In genomic region chr11:34366522-34366921, GRCh38 we compare ENCODE assay signal across 10 cellular contexts. TPM values are rescaled to one million over a fixed set of nuclear protein-coding genes. Genes with fewer than 3 reads are reported as not detected.
A peak's percentile ranks its signal among the peaks of the same experiment; 100 is the strongest.
DNase-seq lines count a peak whose midpoint lies in the region; ATAC-seq and TF ChIP-seq lines count a peak whose summit lies in the region.
"Had no signal": no experiment of that assay in that cellular context is flagged by ENCODE, and none has a peak within 500 bp of the region (broad histone marks: within the 10 kb centered on the region; RNA-seq: fewer than 3 reads in every experiment).

No MANE protein-coding gene starts in this region.

- DNase-seq in NCI-H526 treated with DMSO at 0.1 percent for 48 hours (lab: John Stamatoyannopoulos, UW) (peak; percentile 50), esophagus squamous epithelium (lab: John Stamatoyannopoulos, UW) (no peak), suprapubic skin (ENCODE audit: low spot score in 2 of 2) (no peak)
- DNase-seq in stimulated activated CD8-positive, alpha-beta memory T cell treated with anti-CD3 and anti-CD28 coated beads, Interleukin-4, amount 100 ng/mL, for 48 hours = no peak
- DNase-seq: activated naive CD8-positive, alpha-beta T cell treated with anti-CD3 and anti-CD28 coated beads, Interleukin-2, amount 50 U/mL, for 24 hours had no signal

- no peaks in the 10 kb centered on the region for H3K36me3 ChIP-seq in DOHH2 (ENCODE audit: control insufficient read depth, low read length)
- H3K36me3 ChIP-seq in esophagus squamous epithelium = no peaks in the 10 kb centered on the region
- H3K36me3 ChIP-seq in suprapubic skin = no peaks in the 10 kb centered on the region
- H3K36me3 ChIP-seq: SJSA1 had no signal

- H3K9me3 ChIP-seq in DOHH2 (ENCODE audit: control insufficient read depth, insufficient read depth, low read length) (no peaks in the 10 kb centered on the region), esophagus squamous epithelium (no peaks in the 10 kb centered on the region), suprapubic skin (no peaks in the 10 kb centered on the region)
- H3K9me3 ChIP-seq: SJSA1 had no signal

- H3K27ac ChIP-seq in 22Rv1 (no peak overlapping the region), DOHH2 (ENCODE audit: low read depth, low read length) (no peak overlapping the region), esophagus squamous epithelium (no peak overlapping the region), suprapubic skin (no peak overlapping the region)
- H3K27ac ChIP-seq: SJSA1 had no signal

- TF ChIP-seq POLR2A in esophagus squamous epithelium (IDR thresholded peaks at IDR 0.05) = no peak
- no peak for TF ChIP-seq POLR2A in suprapubic skin (IDR thresholded peaks at IDR 0.05)

- intact Hi-C loops in esophagus squamous epithelium (cut with DNase I) = no loop called here

- TF ChIP-seq CTCF in 22Rv1 (IDR thresholded peaks at IDR 0.05) (peak; percentile 78), DOHH2 (IDR thresholded peaks at IDR 0.05; ENCODE audit: low read depth, low read length, poor library complexity, severe bottlenecking) (peak; percentile 37), esophagus squamous epithelium (IDR thresholded peaks at IDR 0.05) (peak in 5 of 6 experiments; percentile 26 to 58 (median 30)), suprapubic skin (IDR thresholded peaks at IDR 0.05) (no peak)

- H3K9me2 ChIP-seq in DOHH2 (replicated peaks; ENCODE audit: control insufficient read depth, low read length) = no peaks in the 10 kb centered on the region

- H4K20me1 ChIP-seq in DOHH2 (ENCODE audit: control insufficient read depth, insufficient read depth, low read depth, low read length) = no peaks in the 10 kb centered on the region

- no peak overlapping the region for H3K4me2 ChIP-seq in DOHH2 (ENCODE audit: low read length)

- H3F3A ChIP-seq in DOHH2 (ENCODE audit: control insufficient read depth, insufficient read depth) = no peaks in the 10 kb centered on the region

- TF ChIP-seq EP300 in suprapubic skin (IDR thresholded peaks at IDR 0.05) = no peak

- H3K27me3 ChIP-seq in DOHH2 (ENCODE audit: control insufficient read depth, low read length) = peaks cover 4% of the 10 kb centered on the region; the same call in 1 of the 2 replicates
- peaks cover 0 to 38% (median 1%) of the 10 kb centered on the region in 4 donors for H3K27me3 ChIP-seq in esophagus squamous epithelium
- no peaks in the 10 kb centered on the region for H3K27me3 ChIP-seq in suprapubic skin
- H3K27me3 ChIP-seq: SJSA1 had no signal

- H3K4me1 ChIP-seq in DOHH2 (ENCODE audit: control insufficient read depth, low read length) = no peaks in the 10 kb centered on the region
- H3K4me1 ChIP-seq in esophagus squamous epithelium = peaks cover 0 to 4% (median 0%) of the 10 kb centered on the region in 3 donors
- peaks cover 6% of the 10 kb centered on the region for H3K4me1 ChIP-seq in suprapubic skin

- H3K4me3 ChIP-seq in DOHH2 (ENCODE audit: low read length) = no peak overlapping the region
- H3K4me3 ChIP-seq in esophagus squamous epithelium = no peak overlapping the region
- no peak overlapping the region for H3K4me3 ChIP-seq in suprapubic skin
- H3K4me3 ChIP-seq: SJSA1 had no signal

- WGBS in esophagus squamous epithelium, 2 donors = 46 to 48% methylated on average over 2 of the region's 2 CpGs
- 45% methylated on average over 2 of the region's 2 CpGs for WGBS in suprapubic skin

- no peak for ATAC-seq in GM18870 (IDR thresholded peaks at IDR 0.05; ENCODE audit: unreplicated experiment)
- ATAC-seq in HG03432 (IDR thresholded peaks at IDR 0.05; ENCODE audit: unreplicated experiment) = no peak
- ATAC-seq: activated naive CD8-positive, alpha-beta T cell treated with anti-CD3 and anti-CD28 coated beads, Interleukin-2, amount 50 U/mL, for 24 hours had no signal

- no peaks in the 10 kb centered on the region for H3K79me2 ChIP-seq in DOHH2 (ENCODE audit: control insufficient read depth, low read length)

RNA-seq across cellular contexts. Expression of gene ABTB2, which starts 8.7 kb away (rescaled TPM):
- 1 to 10 TPM in 3 of 4 donors, under 1 TPM in 1; 0.79 to 4.1 (median 3.7) TPM for total RNA-seq in esophagus squamous epithelium
- 10 to 100 TPM in 3 of 4 donors, 1 to 10 TPM in 1; 5.4 to 15.6 (median 12.8) TPM for total RNA-seq in suprapubic skin

Comparison
In these comparisons a context has a peak if more than half of its experiments do, and no peak if none do; other contexts are left out.
1. CTCF ChIP-seq: peak in 22Rv1 (single experiment), DOHH2 (single experiment) and esophagus squamous epithelium (5 of 6); none in suprapubic skin (0 of 2).